Comparison of ENCODE assay signal across 11 cellular contexts in the genomic region with DNA sequence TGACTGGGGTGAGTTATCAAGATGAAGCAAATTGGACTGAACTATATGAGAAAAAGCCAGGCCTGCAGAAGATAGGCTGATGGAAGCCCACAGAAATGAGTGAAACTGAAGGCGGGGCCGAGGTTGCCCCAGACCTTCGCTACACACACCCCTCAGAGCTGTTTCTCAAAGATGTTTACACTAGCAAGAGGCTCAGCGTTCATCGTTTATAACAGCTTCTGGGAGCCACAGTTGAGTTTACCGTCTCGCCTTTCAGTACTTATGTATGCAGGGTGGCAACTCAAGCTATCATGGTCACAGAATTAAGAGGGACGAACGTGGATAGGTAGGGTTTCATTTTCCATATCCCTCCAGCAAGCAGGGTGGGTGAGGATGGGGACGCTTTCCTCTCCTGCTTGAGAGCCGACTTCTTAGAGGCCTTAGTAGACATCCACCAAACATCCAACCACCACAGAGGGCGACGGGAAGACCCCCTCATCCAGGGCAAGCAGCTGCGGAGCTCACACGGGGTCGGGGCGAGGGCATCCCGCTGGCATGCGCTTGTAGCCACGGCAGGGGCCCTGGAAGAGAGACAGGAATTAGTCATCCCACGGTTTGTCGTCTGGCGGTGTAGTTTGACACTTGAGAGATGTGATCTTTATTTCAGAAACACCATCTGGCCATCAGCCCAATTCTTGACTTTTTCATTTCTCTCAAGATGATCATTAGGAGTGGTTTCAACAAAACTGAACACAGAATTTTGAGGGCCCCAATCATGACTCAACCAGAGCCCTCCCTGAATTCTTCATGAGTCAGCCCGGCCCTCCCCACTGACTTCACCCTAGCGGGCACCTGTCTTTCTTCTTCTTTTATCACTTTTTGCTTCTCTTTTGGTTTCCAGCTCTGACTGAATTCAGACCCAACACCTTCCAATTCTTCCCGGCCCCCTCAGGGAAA.
DNase-seq lines count a peak whose midpoint lies in the region; ATAC-seq and TF ChIP-seq lines count a peak whose summit lies in the region.
"Had no signal": no experiment of that assay in that cellular context is flagged by ENCODE, and none has a peak within 500 bp of the region (broad histone marks: within the 10 kb centered on the region; RNA-seq: fewer than 3 reads in every experiment).

No MANE protein-coding gene starts in this region.

- TF ChIP-seq CTCF in natural killer cell (IDR thresholded peaks at IDR 0.05): no peak
- TF ChIP-seq CTCF in foreskin keratinocyte (conservative IDR thresholded peaks at IDR 0.05): no peak
- TF ChIP-seq CTCF in upper lobe of left lung (IDR thresholded peaks at IDR 0.05): no peak

- H3K4me1 Mint-ChIP-seq in natural killer cell treated with Interleukin-12 subunit alpha and Interleukin-12 subunit beta and Interleukin-15 and Interleukin-18, amount 100 ng/mL, for 72 hours (ENCODE audit: low read depth in 2 of 2): no peaks in the 10 kb centered on the region
- H3K4me1 Mint-ChIP-seq in natural killer cell: peaks cover 0 to 4% of the 10 kb centered on the region in 2 donors

- H3K36me3 ChIP-seq in upper lobe of left lung: no peaks in the 10 kb centered on the region

- no peaks in the 10 kb centered on the region for H3K9me3 Mint-ChIP-seq in natural killer cell treated with Interleukin-12 subunit alpha and Interleukin-12 subunit beta and Interleukin-15 and Interleukin-18, amount 100 ng/mL, for 72 hours
- H3K9me3 Mint-ChIP-seq in natural killer cell: peaks cover 2 to 6% of the 10 kb centered on the region in 2 donors

- no peak overlapping the region for H3K27ac ChIP-seq in foreskin keratinocyte
- H3K27ac ChIP-seq in upper lobe of left lung: no peak overlapping the region

- no peaks in the 10 kb centered on the region for H3K27me3 Mint-ChIP-seq in natural killer cell treated with Interleukin-12 subunit alpha and Interleukin-12 subunit beta and Interleukin-15 and Interleukin-18, amount 100 ng/mL, for 72 hours
- H3K27me3 Mint-ChIP-seq in natural killer cell (ENCODE audit: low read depth in 2 of 2): peaks cover 0 to 4% of the 10 kb centered on the region in 2 donors
- H3K27me3 Mint-ChIP-seq: IgD-negative memory B cell had no signal

- intact Hi-C loops in natural killer cell (cut with micrococcal nuclease): no loop called here

- H3K4me3 ChIP-seq in upper lobe of left lung: no peak overlapping the region

- WGBS in upper lobe of left lung, 2 donors: 52 to 62% methylated on average over 26 of the region's 26 CpGs

- H3K9me3 ChIP-seq in upper lobe of left lung: peaks cover 8 to 29% (median 15%) of the 10 kb centered on the region in 4 donors

- TF ChIP-seq POLR2A in upper lobe of left lung (IDR thresholded peaks at IDR 0.05): no peak

- H3K27ac Mint-ChIP-seq in natural killer cell treated with Interleukin-12 subunit alpha and Interleukin-12 subunit beta and Interleukin-15 and Interleukin-18, amount 100 ng/mL, for 72 hours: no peak overlapping the region
- H3K27ac Mint-ChIP-seq in natural killer cell: no peak overlapping the region
- H3K27ac Mint-ChIP-seq: IgD-negative memory B cell had no signal

- no peak for ATAC-seq in natural killer cell treated with Interleukin-12 subunit alpha and Interleukin-12 subunit beta and Interleukin-15 and Interleukin-18, amount 100 ng/mL, for 72 hours
- ATAC-seq in natural killer cell (no peak), foreskin keratinocyte (peak; percentile 70), upper lobe of left lung (ENCODE audit: low FRiP score in 2 of 2) (peak in 1 of 2 donors; percentile 71), GM21576 (IDR thresholded peaks at IDR 0.05; ENCODE audit: unreplicated experiment) (no peak), HG02938 (IDR thresholded peaks at IDR 0.05; ENCODE audit: unreplicated experiment) (no peak)

- DNase-seq in natural killer cell treated with Interleukin-12 subunit alpha and Interleukin-12 subunit beta and Interleukin-15 and Interleukin-18, amount 100 ng/mL, for 72 hours (ENCODE audit: low spot score): peak; percentile 35
- DNase-seq in natural killer cell (no peak), RPMI7951 (ENCODE audit: low read depth) (peak; percentile 57), foreskin keratinocyte (peak; percentile 53 to 78), upper lobe of left lung (peak; percentile 15 to 56)
- DNase-seq in stimulated activated CD4-positive, alpha-beta T cell treated with anti-CD3 and anti-CD28 coated beads, Interleukin-12 subunit alpha, Interleukin-12 subunit beta, amount 100 ng/mL, for 4 hours: no peak
- DNase-seq: DND-41, T1000 had no signal

- H3K36me3 Mint-ChIP-seq in natural killer cell treated with Interleukin-12 subunit alpha and Interleukin-12 subunit beta and Interleukin-15 and Interleukin-18, amount 100 ng/mL, for 72 hours: no peaks in the 10 kb centered on the region
- H3K36me3 Mint-ChIP-seq in natural killer cell: peaks cover 7% of the 10 kb centered on the region
- H3K36me3 Mint-ChIP-seq: IgD-negative memory B cell had no signal

- no peak overlapping the region for H3K4me3 Mint-ChIP-seq in natural killer cell treated with Interleukin-12 subunit alpha and Interleukin-12 subunit beta and Interleukin-15 and Interleukin-18, amount 100 ng/mL, for 72 hours
- no peak overlapping the region for H3K4me3 Mint-ChIP-seq in natural killer cell

- no peaks in the 10 kb centered on the region for H3K27me3 ChIP-seq in foreskin keratinocyte
- H3K27me3 ChIP-seq in upper lobe of left lung: no peaks in the 10 kb centered on the region

- H3K4me1 ChIP-seq in foreskin keratinocyte (peaks cover 5% of the 10 kb centered on the region), upper lobe of left lung (peaks cover 0 to 8% (median 2%) of the 10 kb centered on the region in 4 donors)

- no peak for TF ChIP-seq EP300 in upper lobe of left lung (IDR thresholded peaks at IDR 0.05)

Comparison
In these comparisons a context has a peak if more than half of its experiments do, and no peak if none do; other contexts are left out.
1. DNase-seq: peak in natural killer cell treated with Interleukin-12 subunit alpha and Interleukin-12 subunit beta and Interleukin-15 and Interleukin-18, amount 100 ng/mL, for 72 hours (single experiment), RPMI7951 (single experiment), foreskin keratinocyte (2 of 2) and upper lobe of left lung (2 of 2); none in natural killer cell (single experiment) and stimulated activated CD4-positive, alpha-beta T cell treated with anti-CD3 and anti-CD28 coated beads, Interleukin-12 subunit alpha, Interleukin-12 subunit beta, amount 100 ng/mL, for 4 hours (single experiment).